2 cellular contexts compared by ENCODE assay signal in the genomic region with DNA sequence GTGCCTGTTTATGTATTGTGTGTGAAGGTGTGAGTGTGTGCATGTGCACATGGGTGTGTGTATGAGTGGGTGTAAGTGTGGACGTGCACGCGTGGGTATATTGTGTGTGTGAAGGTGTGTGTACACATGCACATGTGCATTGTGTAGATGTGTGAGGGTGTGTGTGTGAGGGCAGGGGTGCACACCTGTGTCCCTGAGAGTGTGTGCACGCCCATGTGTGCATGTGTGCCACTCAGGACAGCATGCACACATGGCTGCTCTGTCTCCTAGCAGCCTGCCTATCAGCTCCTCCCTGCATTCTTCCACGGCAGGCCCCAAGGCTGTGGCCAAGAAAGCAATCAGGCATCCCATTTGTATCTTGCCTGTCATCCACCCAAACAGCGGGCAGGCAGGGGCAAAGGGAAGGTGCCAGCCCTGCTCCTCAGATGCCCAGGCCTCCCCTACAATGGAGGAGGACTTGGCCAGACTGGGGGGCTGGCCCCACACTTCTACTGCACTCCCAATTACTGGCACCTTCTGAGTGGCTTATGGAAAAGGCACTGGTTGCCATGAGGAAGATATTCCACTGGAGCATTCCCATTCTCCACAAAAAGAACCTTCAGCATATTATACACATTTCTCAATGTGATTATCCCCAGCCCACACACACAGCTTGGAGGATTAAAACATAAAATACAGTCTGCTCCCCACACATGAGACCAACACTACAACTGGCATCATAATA.
A peak's percentile ranks its signal among the peaks of the same experiment; 100 is the strongest.
TF ChIP-seq lines count a peak whose summit lies in the region.

No MANE protein-coding gene starts in this region.

TF ChIP-seq in HepG2, 621 proteins besides CTCF, POLR2A, EP300 and RAD21 (continued from another document):
- TF ChIP-seq ZNF510 (CRISPR knock-in tag; IDR thresholded peaks at IDR 0.05; ENCODE audit: low read depth) (no peak), MNT (IDR thresholded peaks at IDR 0.05) (peak; percentile 54)
- TF ChIP-seq, protein P1, sequence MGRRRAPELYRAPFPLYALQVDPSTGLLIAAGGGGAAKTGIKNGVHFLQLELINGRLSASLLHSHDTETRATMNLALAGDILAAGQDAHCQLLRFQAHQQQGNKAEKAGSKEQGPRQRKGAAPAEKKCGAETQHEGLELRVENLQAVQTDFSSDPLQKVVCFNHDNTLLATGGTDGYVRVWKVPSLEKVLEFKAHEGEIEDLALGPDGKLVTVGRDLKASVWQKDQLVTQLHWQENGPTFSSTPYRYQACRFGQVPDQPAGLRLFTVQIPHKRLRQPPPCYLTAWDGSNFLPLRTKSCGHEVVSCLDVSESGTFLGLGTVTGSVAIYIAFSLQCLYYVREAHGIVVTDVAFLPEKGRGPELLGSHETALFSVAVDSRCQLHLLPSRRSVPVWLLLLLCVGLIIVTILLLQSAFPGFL (CRISPR knock-in tag; IDR thresholded peaks at IDR 0.05), result no peak

TF ChIP-seq in neural cell, 6 proteins besides CTCF, POLR2A, EP300 and RAD21 (continued from another document):
- TF ChIP-seq REST (IDR thresholded peaks at IDR 0.05; ENCODE audit: borderline replicate concordance), result no peak
- no peak for TF ChIP-seq EZH2 (IDR thresholded peaks at IDR 0.05; ENCODE audit: borderline replicate concordance, insufficient read depth, low read length, poor library complexity, severe bottlenecking)
